In genomic region chr9:114366334-114367128, GRCh38 we compare ENCODE assay signal across 8 cellular contexts. TPM values are rescaled to one million over a fixed set of nuclear protein-coding genes. Genes with fewer than 3 reads are reported as not detected.
DNase-seq lines count a peak whose midpoint lies in the region; ATAC-seq and TF ChIP-seq lines count a peak whose summit lies in the region.

No MANE protein-coding gene starts in this region.

- DNase-seq in CD14-positive monocyte (ENCODE audit: low spot score) (peak; percentile 67), left lung (no peak), psoas muscle (no peak), NCI-H774 (lab: John Stamatoyannopoulos, UW) (no peak)
- peak; percentile 59 for DNase-seq in activated CD8-positive, alpha-beta T cell treated with anti-CD3 and anti-CD28 coated beads, Interleukin-2, amount 10 ng/mL, durations not matched to agents 7 days and 5 days
- DNase-seq in stimulated activated CD4-positive, alpha-beta T cell treated with anti-CD3 and anti-CD28 coated beads, Interleukin-12 subunit alpha, Interleukin-12 subunit beta, amount 100 ng/mL, for 4 hours = no peak

- no peaks in the 10 kb centered on the region for H3K27me3 Mint-ChIP-seq in CD14-positive monocyte (ENCODE audit: low read depth in 3 of 3)
- H3K27me3 Mint-ChIP-seq in activated CD8-positive, alpha-beta T cell treated with anti-CD3 and anti-CD28 coated beads, Interleukin-2, amount 10 ng/mL, durations not matched to agents 7 days and 5 days (ENCODE audit: low read depth) = no peaks in the 10 kb centered on the region

- H3K9me3 ChIP-seq in left lung (no peaks in the 10 kb centered on the region), psoas muscle (no peaks in the 10 kb centered on the region)

- ATAC-seq in GM19438 (IDR thresholded peaks at IDR 0.05; ENCODE audit: low read depth, unreplicated experiment) = peak; percentile 45
- peak; percentile 42 for ATAC-seq in HG03565 (IDR thresholded peaks at IDR 0.05; ENCODE audit: unreplicated experiment)
- peak; percentile 38 for ATAC-seq in activated CD8-positive, alpha-beta T cell treated with anti-CD3 and anti-CD28 coated beads, Interleukin-2, amount 10 ng/mL, durations not matched to agents 7 days and 5 days
- ATAC-seq in left lung = peak; percentile 71
- no peak for ATAC-seq in psoas muscle

- CTCF ChIA-PET in activated CD8-positive, alpha-beta T cell treated with anti-CD3 and anti-CD28 coated beads, Interleukin-2, amount 10 ng/mL, durations not matched to agents 7 days and 5 days (lab: Charles Lee) = interaction anchor here (1.3 to 7.6 kb wide), 4 partner anchors 13 to 27 kb away, joined by 3 to 116 read pairs (median 8); partner anchors contain the start of gene AKNA

- WGBS in psoas muscle, 3 donors = 69 to 76% (median 75%) methylated on average over 10 of the region's 10 CpGs

- no peaks in the 10 kb centered on the region for H3K27me3 ChIP-seq in left lung
- H3K27me3 ChIP-seq in psoas muscle (ENCODE audit: insufficient read depth in 3 of 3, low read length in 2 of 3) = no peaks in the 10 kb centered on the region

- H3K27ac Mint-ChIP-seq in CD14-positive monocyte = peak overlapping the region; percentile 95 to 98 (median 97)
- peak overlapping the region; percentile 88 for H3K27ac Mint-ChIP-seq in activated CD8-positive, alpha-beta T cell treated with anti-CD3 and anti-CD28 coated beads, Interleukin-2, amount 10 ng/mL, durations not matched to agents 7 days and 5 days

- H3K4me1 ChIP-seq in left lung (peaks cover 18 to 82% of the 10 kb centered on the region in 2 donors), psoas muscle (no peaks in the 10 kb centered on the region)

- TF ChIP-seq CTCF in CD14-positive monocyte (IDR thresholded peaks at IDR 0.05) (no peak), left lung (IDR thresholded peaks at IDR 0.05) (no peak), psoas muscle (IDR thresholded peaks at IDR 0.05) (no peak)

- H3K27ac ChIP-seq in left lung (peak overlapping the region; percentile 82 to 84), psoas muscle (no peak overlapping the region)

- H3K4me1 Mint-ChIP-seq in CD14-positive monocyte = peaks cover 79% of the 10 kb centered on the region
- peaks cover 92% of the 10 kb centered on the region for H3K4me1 Mint-ChIP-seq in activated CD8-positive, alpha-beta T cell treated with anti-CD3 and anti-CD28 coated beads, Interleukin-2, amount 10 ng/mL, durations not matched to agents 7 days and 5 days (ENCODE audit: low read depth)

- H3K4me3 Mint-ChIP-seq in CD14-positive monocyte = peak overlapping the region; percentile 49 to 56
- H3K4me3 Mint-ChIP-seq in activated CD8-positive, alpha-beta T cell treated with anti-CD3 and anti-CD28 coated beads, Interleukin-2, amount 10 ng/mL, durations not matched to agents 7 days and 5 days = peak overlapping the region; percentile 29

- peaks cover 80 to 92% of the 10 kb centered on the region in 2 donors for H3K36me3 Mint-ChIP-seq in CD14-positive monocyte
- peaks cover 94% of the 10 kb centered on the region for H3K36me3 Mint-ChIP-seq in activated CD8-positive, alpha-beta T cell treated with anti-CD3 and anti-CD28 coated beads, Interleukin-2, amount 10 ng/mL, durations not matched to agents 7 days and 5 days (ENCODE audit: low read depth)

- H3K4me3 ChIP-seq in left lung (no peak overlapping the region), psoas muscle (no peak overlapping the region)

- intact Hi-C loops in CD14-positive monocyte (cut with micrococcal nuclease) = no loop called here
- intact Hi-C loops in left lung (cut with DNase I) = no loop called here
- intact Hi-C loops in psoas muscle (cut with DNase I) = no loop called here

- POLR2A ChIA-PET in activated CD8-positive, alpha-beta T cell treated with anti-CD3 and anti-CD28 coated beads, Interleukin-2, amount 10 ng/mL, durations not matched to agents 7 days and 5 days (lab: Charles Lee) = interaction anchor here (1.5 to 15.0 kb wide), 3 partner anchors 13 to 20 kb away, joined by 7 to 407 read pairs (median 7); partner anchors contain the start of gene AKNA

- H3K36me3 ChIP-seq in left lung (peaks cover 0 to 55% of the 10 kb centered on the region in 2 donors), psoas muscle (ENCODE audit: insufficient read depth in 1 of 2, low read depth in 1 of 2) (peaks cover 0 to 18% of the 10 kb centered on the region in 2 donors)

- H3K9me3 Mint-ChIP-seq in CD14-positive monocyte = peaks cover 0 to 5% (median 0%) of the 10 kb centered on the region in 7 donors
- no peaks in the 10 kb centered on the region for H3K9me3 Mint-ChIP-seq in activated CD8-positive, alpha-beta T cell treated with anti-CD3 and anti-CD28 coated beads, Interleukin-2, amount 10 ng/mL, durations not matched to agents 7 days and 5 days (ENCODE audit: insufficient read depth)

RNA-seq across cellular contexts. Expression of gene AKNA, which starts 21.3 kb away (rescaled TPM):
- polyA plus RNA-seq in CD14-positive monocyte = 1 to 10 TPM; 3.3 to 7.3 TPM
- 100 to 1,000 TPM; 413 to 430 TPM for total RNA-seq in activated CD8-positive, alpha-beta T cell treated with anti-CD3 and anti-CD28 coated beads, Interleukin-2, amount 10 ng/mL, durations not matched to agents 7 days and 5 days
- total RNA-seq in left lung = 10 to 100 TPM; 25.1 to 55.3 TPM
- total RNA-seq in psoas muscle = 1 to 10 TPM; 2.3 to 3.9 (median 2.9) TPM
- polyA plus RNA-seq in psoas muscle = 1 to 10 TPM; 1.5 to 2.1 (median 1.9) TPM

RNA-seq across cellular contexts. Expression of gene ORM2, which starts 36.9 kb away (rescaled TPM):
- under 1 TPM in 1 of 2 donors, not detected in 1; 0.30 TPM for polyA plus RNA-seq in CD14-positive monocyte
- total RNA-seq in activated CD8-positive, alpha-beta T cell treated with anti-CD3 and anti-CD28 coated beads, Interleukin-2, amount 10 ng/mL, durations not matched to agents 7 days and 5 days = not detected
- total RNA-seq in left lung = 10 to 100 TPM in 1 of 2 donors, 1 to 10 TPM in 1; 3.4 to 29.9 TPM
- total RNA-seq in psoas muscle = not detected
- polyA plus RNA-seq in psoas muscle = under 1 TPM in 1 of 3 donors, not detected in 2; 0.68 TPM

RNA-seq across cellular contexts. Expression of gene ORM1, which starts 43.6 kb away (rescaled TPM):
- polyA plus RNA-seq in CD14-positive monocyte (1 to 10 TPM; 2.2 to 2.8 TPM), psoas muscle (under 1 TPM in 2 of 3 donors, not detected in 1; 0.21 to 0.63 TPM)
- not detected for total RNA-seq in activated CD8-positive, alpha-beta T cell treated with anti-CD3 and anti-CD28 coated beads, Interleukin-2, amount 10 ng/mL, durations not matched to agents 7 days and 5 days
- total RNA-seq in left lung (10 to 100 TPM in 1 of 2 donors, 1 to 10 TPM in 1; 6.9 to 87.0 TPM), psoas muscle (1 to 10 TPM in 2 of 4 donors, not detected in 2; 1.8 to 2.8 TPM)

Comparison
In these comparisons a context has a peak if more than half of its experiments do, and no peak if none do; other contexts are left out.
1. DNase-seq: peak in CD14-positive monocyte (single experiment) and activated CD8-positive, alpha-beta T cell treated with anti-CD3 and anti-CD28 coated beads, Interleukin-2, amount 10 ng/mL, durations not matched to agents 7 days and 5 days (single experiment); none in left lung (0 of 2), stimulated activated CD4-positive, alpha-beta T cell treated with anti-CD3 and anti-CD28 coated beads, Interleukin-12 subunit alpha, Interleukin-12 subunit beta, amount 100 ng/mL, for 4 hours (single experiment), psoas muscle (0 of 2) and NCI-H774 (single experiment).
2. ATAC-seq: peak in GM19438 (single experiment), HG03565 (single experiment), activated CD8-positive, alpha-beta T cell treated with anti-CD3 and anti-CD28 coated beads, Interleukin-2, amount 10 ng/mL, durations not matched to agents 7 days and 5 days (single experiment) and left lung (single experiment); none in psoas muscle (0 of 4).
3. RNA of gene AKNA, which starts 21.3 kb away (total RNA-seq): 413 to 430 TPM in activated CD8-positive, alpha-beta T cell treated with anti-CD3 and anti-CD28 coated beads, Interleukin-2, amount 10 ng/mL, durations not matched to agents 7 days and 5 days; 25.1 to 55.3 TPM in left lung and 2.3 to 3.9 TPM in psoas muscle; every median in the first group is over 4 times any median in the second.